In the genomic region with DNA sequence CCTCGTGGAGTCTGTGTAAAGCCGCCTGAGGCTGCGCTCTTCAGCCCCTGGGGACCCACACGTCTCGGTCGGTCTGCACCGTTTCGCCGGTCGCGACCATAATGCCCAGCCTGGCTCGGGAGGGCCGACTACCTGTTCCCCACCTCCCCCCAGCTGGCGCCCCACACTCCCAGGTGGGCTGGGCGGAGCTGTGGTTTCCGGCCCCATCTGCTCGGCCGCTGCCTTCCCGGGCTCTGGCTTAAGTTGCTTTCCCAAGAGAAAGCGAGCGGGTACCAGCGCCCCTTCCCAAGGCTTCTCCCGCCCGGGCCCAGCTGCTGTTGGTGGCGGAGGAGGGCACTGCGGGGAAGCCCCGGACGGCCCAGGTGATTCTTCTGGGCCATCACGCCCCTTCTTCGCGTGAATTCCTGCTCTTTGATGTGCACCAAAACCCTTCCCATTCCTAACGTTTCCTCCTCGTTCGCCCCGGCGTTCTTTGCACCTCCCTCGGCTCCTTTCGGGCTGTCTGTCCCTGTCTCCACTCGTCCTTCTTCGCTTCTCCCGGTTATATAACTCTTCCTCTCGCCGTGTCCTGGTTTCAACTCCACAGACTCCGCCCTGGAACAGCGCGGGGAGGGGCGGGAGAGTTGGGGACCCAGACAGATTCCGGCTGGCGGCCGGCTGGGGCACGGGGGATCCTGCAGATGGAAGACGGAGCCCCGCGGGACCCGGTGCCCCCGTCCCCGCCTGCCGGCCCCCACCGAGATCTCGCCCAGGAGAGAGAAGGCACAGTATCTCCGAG, we compare ENCODE assay signal across 1 cellular context.
TF ChIP-seq lines count a peak whose summit lies in the region.

No MANE protein-coding gene starts in this region.

TF ChIP-seq in HepG2, 621 proteins besides CTCF, POLR2A, EP300 and RAD21 (continued from another document and continues in another):
- TF ChIP-seq, protein P1, sequence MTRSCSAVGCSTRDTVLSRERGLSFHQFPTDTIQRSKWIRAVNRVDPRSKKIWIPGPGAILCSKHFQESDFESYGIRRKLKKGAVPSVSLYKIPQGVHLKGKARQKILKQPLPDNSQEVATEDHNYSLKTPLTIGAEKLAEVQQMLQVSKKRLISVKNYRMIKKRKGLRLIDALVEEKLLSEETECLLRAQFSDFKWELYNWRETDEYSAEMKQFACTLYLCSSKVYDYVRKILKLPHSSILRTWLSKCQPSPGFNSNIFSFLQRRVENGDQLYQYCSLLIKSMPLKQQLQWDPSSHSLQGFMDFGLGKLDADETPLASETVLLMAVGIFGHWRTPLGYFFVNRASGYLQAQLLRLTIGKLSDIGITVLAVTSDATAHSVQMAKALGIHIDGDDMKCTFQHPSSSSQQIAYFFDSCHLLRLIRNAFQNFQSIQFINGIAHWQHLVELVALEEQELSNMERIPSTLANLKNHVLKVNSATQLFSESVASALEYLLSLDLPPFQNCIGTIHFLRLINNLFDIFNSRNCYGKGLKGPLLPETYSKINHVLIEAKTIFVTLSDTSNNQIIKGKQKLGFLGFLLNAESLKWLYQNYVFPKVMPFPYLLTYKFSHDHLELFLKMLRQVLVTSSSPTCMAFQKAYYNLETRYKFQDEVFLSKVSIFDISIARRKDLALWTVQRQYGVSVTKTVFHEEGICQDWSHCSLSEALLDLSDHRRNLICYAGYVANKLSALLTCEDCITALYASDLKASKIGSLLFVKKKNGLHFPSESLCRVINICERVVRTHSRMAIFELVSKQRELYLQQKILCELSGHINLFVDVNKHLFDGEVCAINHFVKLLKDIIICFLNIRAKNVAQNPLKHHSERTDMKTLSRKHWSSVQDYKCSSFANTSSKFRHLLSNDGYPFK (CRISPR knock-in tag; IDR thresholded peaks at IDR 0.05; ENCODE audit: borderline replicate concordance) = no peak
- TF ChIP-seq ZNF572 (CRISPR knock-in tag; IDR thresholded peaks at IDR 0.05) = no peak
- TF ChIP-seq, protein P2, sequence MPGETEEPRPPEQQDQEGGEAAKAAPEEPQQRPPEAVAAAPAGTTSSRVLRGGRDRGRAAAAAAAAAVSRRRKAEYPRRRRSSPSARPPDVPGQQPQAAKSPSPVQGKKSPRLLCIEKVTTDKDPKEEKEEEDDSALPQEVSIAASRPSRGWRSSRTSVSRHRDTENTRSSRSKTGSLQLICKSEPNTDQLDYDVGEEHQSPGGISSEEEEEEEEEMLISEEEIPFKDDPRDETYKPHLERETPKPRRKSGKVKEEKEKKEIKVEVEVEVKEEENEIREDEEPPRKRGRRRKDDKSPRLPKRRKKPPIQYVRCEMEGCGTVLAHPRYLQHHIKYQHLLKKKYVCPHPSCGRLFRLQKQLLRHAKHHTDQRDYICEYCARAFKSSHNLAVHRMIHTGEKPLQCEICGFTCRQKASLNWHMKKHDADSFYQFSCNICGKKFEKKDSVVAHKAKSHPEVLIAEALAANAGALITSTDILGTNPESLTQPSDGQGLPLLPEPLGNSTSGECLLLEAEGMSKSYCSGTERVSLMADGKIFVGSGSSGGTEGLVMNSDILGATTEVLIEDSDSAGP (CRISPR knock-in tag; IDR thresholded peaks at IDR 0.05; ENCODE audit: borderline replicate concordance) = no peak
- TF ChIP-seq SNAPC2 (CRISPR knock-in tag; IDR thresholded peaks at IDR 0.05) = no peak
- no peak for TF ChIP-seq SNRNP70 (IDR thresholded peaks at IDR 0.05; ENCODE audit: low read depth, low read length)
- TF ChIP-seq, protein P3, sequence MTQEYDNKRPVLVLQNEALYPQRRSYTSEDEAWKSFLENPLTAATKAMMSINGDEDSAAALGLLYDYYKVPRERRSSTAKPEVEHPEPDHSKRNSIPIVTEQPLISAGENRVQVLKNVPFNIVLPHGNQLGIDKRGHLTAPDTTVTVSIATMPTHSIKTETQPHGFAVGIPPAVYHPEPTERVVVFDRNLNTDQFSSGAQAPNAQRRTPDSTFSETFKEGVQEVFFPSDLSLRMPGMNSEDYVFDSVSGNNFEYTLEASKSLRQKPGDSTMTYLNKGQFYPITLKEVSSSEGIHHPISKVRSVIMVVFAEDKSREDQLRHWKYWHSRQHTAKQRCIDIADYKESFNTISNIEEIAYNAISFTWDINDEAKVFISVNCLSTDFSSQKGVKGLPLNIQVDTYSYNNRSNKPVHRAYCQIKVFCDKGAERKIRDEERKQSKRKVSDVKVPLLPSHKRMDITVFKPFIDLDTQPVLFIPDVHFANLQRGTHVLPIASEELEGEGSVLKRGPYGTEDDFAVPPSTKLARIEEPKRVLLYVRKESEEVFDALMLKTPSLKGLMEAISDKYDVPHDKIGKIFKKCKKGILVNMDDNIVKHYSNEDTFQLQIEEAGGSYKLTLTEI (CRISPR knock-in tag; conservative IDR thresholded peaks at IDR 0.05) = no peak
- TF ChIP-seq SMYD3 (CRISPR knock-in tag; IDR thresholded peaks at IDR 0.05) = no peak
- peak; percentile 54 for TF ChIP-seq PTBP1 (IDR thresholded peaks at IDR 0.05; ENCODE audit: low read depth, low read length, poor library complexity, severe bottlenecking)
- TF ChIP-seq, protein P4, sequence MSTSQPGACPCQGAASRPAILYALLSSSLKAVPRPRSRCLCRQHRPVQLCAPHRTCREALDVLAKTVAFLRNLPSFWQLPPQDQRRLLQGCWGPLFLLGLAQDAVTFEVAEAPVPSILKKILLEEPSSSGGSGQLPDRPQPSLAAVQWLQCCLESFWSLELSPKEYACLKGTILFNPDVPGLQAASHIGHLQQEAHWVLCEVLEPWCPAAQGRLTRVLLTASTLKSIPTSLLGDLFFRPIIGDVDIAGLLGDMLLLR (CRISPR knock-in tag; IDR thresholded peaks at IDR 0.05) = no peak
- no peak for TF ChIP-seq DPF2 (CRISPR knock-in tag; IDR thresholded peaks at IDR 0.05; ENCODE audit: borderline replicate concordance, low read depth)
- TF ChIP-seq, protein P5, sequence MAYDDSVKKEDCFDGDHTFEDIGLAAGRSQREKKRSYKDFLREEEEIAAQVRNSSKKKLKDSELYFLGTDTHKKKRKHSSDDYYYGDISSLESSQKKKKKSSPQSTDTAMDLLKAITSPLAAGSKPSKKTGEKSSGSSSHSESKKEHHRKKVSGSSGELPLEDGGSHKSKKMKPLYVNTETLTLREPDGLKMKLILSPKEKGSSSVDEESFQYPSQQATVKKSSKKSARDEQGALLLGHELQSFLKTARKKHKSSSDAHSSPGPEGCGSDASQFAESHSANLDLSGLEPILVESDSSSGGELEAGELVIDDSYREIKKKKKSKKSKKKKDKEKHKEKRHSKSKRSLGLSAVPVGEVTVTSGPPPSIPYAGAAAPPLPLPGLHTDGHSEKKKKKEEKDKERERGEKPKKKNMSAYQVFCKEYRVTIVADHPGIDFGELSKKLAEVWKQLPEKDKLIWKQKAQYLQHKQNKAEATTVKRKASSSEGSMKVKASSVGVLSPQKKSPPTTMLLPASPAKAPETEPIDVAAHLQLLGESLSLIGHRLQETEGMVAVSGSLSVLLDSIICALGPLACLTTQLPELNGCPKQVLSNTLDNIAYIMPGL (CRISPR knock-in tag; IDR thresholded peaks at IDR 0.05; ENCODE audit: borderline replicate concordance in 1 of 2, low read depth in 1 of 2) = peak in 1 of 2 experiments; percentile 57; a peak in 2 of 4 replicates
- TF ChIP-seq ZNF430 (CRISPR knock-in tag; IDR thresholded peaks at IDR 0.05) = peak; percentile 53
- no peak for TF ChIP-seq ZNF260 (CRISPR knock-in tag; IDR thresholded peaks at IDR 0.05; ENCODE audit: borderline replicate concordance, low read depth)
- TF ChIP-seq ZNF891 (CRISPR knock-in tag; IDR thresholded peaks at IDR 0.05) = no peak
- TF ChIP-seq, protein P6, sequence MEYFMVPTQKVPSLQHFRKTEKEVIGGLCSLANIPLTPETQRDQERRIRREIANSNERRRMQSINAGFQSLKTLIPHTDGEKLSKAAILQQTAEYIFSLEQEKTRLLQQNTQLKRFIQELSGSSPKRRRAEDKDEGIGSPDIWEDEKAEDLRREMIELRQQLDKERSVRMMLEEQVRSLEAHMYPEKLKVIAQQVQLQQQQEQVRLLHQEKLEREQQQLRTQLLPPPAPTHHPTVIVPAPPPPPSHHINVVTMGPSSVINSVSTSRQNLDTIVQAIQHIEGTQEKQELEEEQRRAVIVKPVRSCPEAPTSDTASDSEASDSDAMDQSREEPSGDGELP (IDR thresholded peaks at IDR 0.05; ENCODE audit: borderline replicate concordance, low read depth) = no peak
- no peak for TF ChIP-seq ZBTB3 (CRISPR knock-in tag; IDR thresholded peaks at IDR 0.05; ENCODE audit: borderline replicate concordance, low read depth)
- no peak for TF ChIP-seq FLYWCH1 (CRISPR knock-in tag; IDR thresholded peaks at IDR 0.05)
- no peak for TF ChIP-seq HMG20A (CRISPR knock-in tag; IDR thresholded peaks at IDR 0.05; ENCODE audit: borderline replicate concordance)
- TF ChIP-seq ESRRA (CRISPR knock-in tag; IDR thresholded peaks at IDR 0.05; ENCODE audit: low read depth) = no peak
- TF ChIP-seq, protein P7, sequence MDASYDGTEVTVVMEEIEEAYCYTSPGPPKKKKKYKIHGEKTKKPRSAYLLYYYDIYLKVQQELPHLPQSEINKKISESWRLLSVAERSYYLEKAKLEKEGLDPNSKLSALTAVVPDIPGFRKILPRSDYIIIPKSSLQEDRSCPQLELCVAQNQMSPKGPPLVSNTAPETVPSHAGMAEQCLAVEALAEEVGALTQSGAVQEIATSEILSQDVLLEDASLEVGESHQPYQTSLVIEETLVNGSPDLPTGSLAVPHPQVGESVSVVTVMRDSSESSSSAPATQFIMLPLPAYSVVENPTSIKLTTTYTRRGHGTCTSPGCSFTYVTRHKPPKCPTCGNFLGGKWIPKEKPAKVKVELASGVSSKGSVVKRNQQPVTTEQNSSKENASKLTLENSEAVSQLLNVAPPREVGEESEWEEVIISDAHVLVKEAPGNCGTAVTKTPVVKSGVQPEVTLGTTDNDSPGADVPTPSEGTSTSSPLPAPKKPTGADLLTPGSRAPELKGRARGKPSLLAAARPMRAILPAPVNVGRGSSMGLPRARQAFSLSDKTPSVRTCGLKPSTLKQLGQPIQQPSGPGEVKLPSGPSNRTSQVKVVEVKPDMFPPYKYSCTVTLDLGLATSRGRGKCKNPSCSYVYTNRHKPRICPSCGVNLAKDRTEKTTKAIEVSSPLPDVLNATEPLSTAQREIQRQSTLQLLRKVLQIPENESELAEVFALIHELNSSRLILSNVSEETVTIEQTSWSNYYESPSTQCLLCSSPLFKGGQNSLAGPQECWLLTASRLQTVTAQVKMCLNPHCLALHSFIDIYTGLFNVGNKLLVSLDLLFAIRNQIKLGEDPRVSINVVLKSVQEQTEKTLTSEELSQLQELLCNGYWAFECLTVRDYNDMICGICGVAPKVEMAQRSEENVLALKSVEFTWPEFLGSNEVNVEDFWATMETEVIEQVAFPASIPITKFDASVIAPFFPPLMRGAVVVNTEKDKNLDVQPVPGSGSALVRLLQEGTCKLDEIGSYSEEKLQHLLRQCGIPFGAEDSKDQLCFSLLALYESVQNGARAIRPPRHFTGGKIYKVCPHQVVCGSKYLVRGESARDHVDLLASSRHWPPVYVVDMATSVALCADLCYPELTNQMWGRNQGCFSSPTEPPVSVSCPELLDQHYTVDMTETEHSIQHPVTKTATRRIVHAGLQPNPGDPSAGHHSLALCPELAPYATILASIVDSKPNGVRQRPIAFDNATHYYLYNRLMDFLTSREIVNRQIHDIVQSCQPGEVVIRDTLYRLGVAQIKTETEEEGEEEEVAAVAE (CRISPR knock-in tag; IDR thresholded peaks at IDR 0.05; ENCODE audit: borderline replicate concordance) = no peak
- peak; percentile 31; the same call in 1 of the 2 replicates for TF ChIP-seq ZNF234 (CRISPR knock-in tag; conservative IDR thresholded peaks at IDR 0.05)
- no peak for TF ChIP-seq ZNF326 (CRISPR knock-in tag; IDR thresholded peaks at IDR 0.05; ENCODE audit: borderline replicate concordance)
- TF ChIP-seq PHF20 (CRISPR knock-in tag; IDR thresholded peaks at IDR 0.05) = no peak
- TF ChIP-seq ZSCAN9 (CRISPR knock-in tag; IDR thresholded peaks at IDR 0.05; ENCODE audit: borderline replicate concordance) = no peak
- peak; percentile 40; the same call in 1 of the 2 replicates for TF ChIP-seq ZFX (CRISPR knock-in tag; IDR thresholded peaks at IDR 0.05; ENCODE audit: low read depth)
- no peak for TF ChIP-seq HDAC1 (CRISPR knock-in tag; IDR thresholded peaks at IDR 0.05)
- TF ChIP-seq NFKBIZ (CRISPR knock-in tag; IDR thresholded peaks at IDR 0.05) = no peak
- TF ChIP-seq, protein P8, sequence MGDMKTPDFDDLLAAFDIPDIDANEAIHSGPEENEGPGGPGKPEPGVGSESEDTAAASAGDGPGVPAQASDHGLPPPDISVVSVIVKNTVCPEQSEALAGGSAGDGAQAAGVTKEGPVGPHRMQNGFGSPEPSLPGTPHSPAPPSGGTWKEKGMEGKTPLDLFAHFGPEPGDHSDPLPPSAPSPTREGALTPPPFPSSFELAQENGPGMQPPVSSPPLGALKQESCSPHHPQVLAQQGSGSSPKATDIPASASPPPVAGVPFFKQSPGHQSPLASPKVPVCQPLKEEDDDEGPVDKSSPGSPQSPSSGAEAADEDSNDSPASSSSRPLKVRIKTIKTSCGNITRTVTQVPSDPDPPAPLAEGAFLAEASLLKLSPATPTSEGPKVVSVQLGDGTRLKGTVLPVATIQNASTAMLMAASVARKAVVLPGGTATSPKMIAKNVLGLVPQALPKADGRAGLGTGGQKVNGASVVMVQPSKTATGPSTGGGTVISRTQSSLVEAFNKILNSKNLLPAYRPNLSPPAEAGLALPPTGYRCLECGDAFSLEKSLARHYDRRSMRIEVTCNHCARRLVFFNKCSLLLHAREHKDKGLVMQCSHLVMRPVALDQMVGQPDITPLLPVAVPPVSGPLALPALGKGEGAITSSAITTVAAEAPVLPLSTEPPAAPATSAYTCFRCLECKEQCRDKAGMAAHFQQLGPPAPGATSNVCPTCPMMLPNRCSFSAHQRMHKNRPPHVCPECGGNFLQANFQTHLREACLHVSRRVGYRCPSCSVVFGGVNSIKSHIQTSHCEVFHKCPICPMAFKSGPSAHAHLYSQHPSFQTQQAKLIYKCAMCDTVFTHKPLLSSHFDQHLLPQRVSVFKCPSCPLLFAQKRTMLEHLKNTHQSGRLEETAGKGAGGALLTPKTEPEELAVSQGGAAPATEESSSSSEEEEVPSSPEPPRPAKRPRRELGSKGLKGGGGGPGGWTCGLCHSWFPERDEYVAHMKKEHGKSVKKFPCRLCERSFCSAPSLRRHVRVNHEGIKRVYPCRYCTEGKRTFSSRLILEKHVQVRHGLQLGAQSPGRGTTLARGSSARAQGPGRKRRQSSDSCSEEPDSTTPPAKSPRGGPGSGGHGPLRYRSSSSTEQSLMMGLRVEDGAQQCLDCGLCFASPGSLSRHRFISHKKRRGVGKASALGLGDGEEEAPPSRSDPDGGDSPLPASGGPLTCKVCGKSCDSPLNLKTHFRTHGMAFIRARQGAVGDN (CRISPR knock-in tag; IDR thresholded peaks at IDR 0.05) = peak; percentile 61
- 0 out of 2 replicates have a peak, but pooled peaks have one; percentile 1 for TF ChIP-seq HDAC2 (CRISPR knock-in tag; IDR thresholded peaks at IDR 0.05)
- TF ChIP-seq MATR3 (CRISPR knock-in tag; IDR thresholded peaks at IDR 0.05) = no peak
- TF ChIP-seq ZNF720 (CRISPR knock-in tag; IDR thresholded peaks at IDR 0.05) = no peak
